Comparison of ENCODE assay signal across 24 cellular contexts in the genomic region with DNA sequence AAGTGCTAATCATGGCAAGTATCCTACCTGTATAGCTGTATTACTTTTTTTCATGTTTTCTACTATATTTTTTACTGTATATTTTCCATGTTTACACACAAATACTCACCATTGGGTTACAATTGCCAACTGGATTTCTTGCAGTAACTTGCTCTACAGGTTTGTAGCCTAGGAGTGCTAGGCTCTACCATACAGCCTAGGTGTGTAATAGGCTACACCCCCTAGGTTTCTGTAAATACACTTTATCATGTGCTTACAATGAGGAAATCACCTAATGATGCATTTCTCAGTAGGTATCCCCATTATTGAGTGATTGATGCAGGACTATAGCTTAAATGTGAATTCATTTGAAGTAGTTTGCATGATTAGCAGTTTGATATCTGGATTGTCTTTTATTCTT. TPM values are rescaled to one million over a fixed set of nuclear protein-coding genes. Genes with fewer than 3 reads are reported as not detected.
DNase-seq lines count a peak whose midpoint lies in the region.
"Had no signal": no experiment of that assay in that cellular context is flagged by ENCODE, and none has a peak within 500 bp of the region (broad histone marks: within the 10 kb centered on the region; RNA-seq: fewer than 3 reads in every experiment).

No MANE protein-coding gene starts in this region.

- H3K56ac ChIP-seq in mesendoderm (ENCODE audit: low read length) = no peak overlapping the region

- no peak overlapping the region for H3K9ac ChIP-seq in mesendoderm (ENCODE audit: low read length)
- H3K9ac ChIP-seq: BLaER1 treated with 17β-estradiol and CSF1 and Interleukin-3, amounts not matched to agents 10 nM and 100 nM had no signal

- no peak overlapping the region for H2AK5ac ChIP-seq in mesendoderm (ENCODE audit: low read length)

- H3K79me1 ChIP-seq in mesendoderm (ENCODE audit: low read length) = no peaks in the 10 kb centered on the region

- no peaks in the 10 kb centered on the region for H3K27me3 ChIP-seq in mesendoderm (ENCODE audit: insufficient read depth, low read length, poor library complexity)
- no peaks in the 10 kb centered on the region for H3K27me3 ChIP-seq in effector memory CD4-positive, alpha-beta T cell (replicated peaks; ENCODE audit: control insufficient read depth, insufficient read depth, low read length, poor library complexity, severe bottlenecking)
- H3K27me3 ChIP-seq: BE2C; BLaER1 treated with 17β-estradiol and CSF1 and Interleukin-3, amounts not matched to agents 10 nM and 100 nM had no signal

- no peak overlapping the region for H2BK15ac ChIP-seq in mesendoderm (replicated peaks; ENCODE audit: low read depth)

- no peak overlapping the region for H2BK5ac ChIP-seq in mesendoderm (ENCODE audit: low read length)

- no peak overlapping the region for H3K4me3 ChIP-seq in mesendoderm (ENCODE audit: low read length)
- no peak overlapping the region for H3K4me3 ChIP-seq in effector memory CD4-positive, alpha-beta T cell (ENCODE audit: insufficient read depth, low read depth, low read length, poor library complexity, severe bottlenecking)
- H3K4me3 ChIP-seq: A549; BLaER1 treated with 17β-estradiol and CSF1 and Interleukin-3, amounts not matched to agents 10 nM and 100 nM; HAP-1 had no signal

- H3K18ac ChIP-seq in mesendoderm (ENCODE audit: low read length) = no peak overlapping the region

- H3K27ac ChIP-seq in epithelial cell of prostate (no peak overlapping the region), mesendoderm (ENCODE audit: low read depth, low read length) (no peak overlapping the region)
- no peak overlapping the region for H3K27ac ChIP-seq in effector memory CD4-positive, alpha-beta T cell (ENCODE audit: insufficient read depth, low read length, poor library complexity, severe bottlenecking)
- H3K27ac ChIP-seq: A549; BLaER1 treated with 17β-estradiol and CSF1 and Interleukin-3, amounts not matched to agents 10 nM and 100 nM had no signal

- DNase-seq in NCI-H69 (lab: John Stamatoyannopoulos, UW) (peak; percentile 25), epithelial cell of prostate (ENCODE audit: low read depth, low spot score) (peak; percentile 31), mesendoderm (no peak), SIG-M5 (lab: John Stamatoyannopoulos, UW) (no peak), COLO829 (ENCODE audit: low spot score) (no peak), head of caudate nucleus (no peak)
- DNase-seq in effector memory CD4-positive, alpha-beta T cell = no peak
- DNase-seq: 8988T; ACHN; AML-193; BE2C; Calu3; CD4-positive, alpha-beta T cell; CD8-positive, alpha-beta memory T cell; COR-L47; DMS53; DMS79 treated with DMSO at 0.1 percent for 48 hours; GF-D8; GOT3; HFFc6 had no signal

- intact Hi-C loops in head of caudate nucleus (cut with DNase I) = no loop called here

- H3K36me3 ChIP-seq in mesendoderm (ENCODE audit: control insufficient read depth, insufficient read depth, low read length) = no peaks in the 10 kb centered on the region
- no peaks in the 10 kb centered on the region for H3K36me3 ChIP-seq in effector memory CD4-positive, alpha-beta T cell (ENCODE audit: control insufficient read depth, insufficient read depth, low read length)
- H3K36me3 ChIP-seq: BE2C; BLaER1 treated with 17β-estradiol and CSF1 and Interleukin-3, amounts not matched to agents 10 nM and 100 nM; HAP-1 had no signal

- H3K79me2 ChIP-seq in mesendoderm (ENCODE audit: control insufficient read depth, insufficient read depth, low read length) = no peaks in the 10 kb centered on the region

- H2BK120ac ChIP-seq in mesendoderm (ENCODE audit: low read depth, low read length) = no peak overlapping the region

- no peaks in the 10 kb centered on the region for H3K4me1 ChIP-seq in mesendoderm (ENCODE audit: control insufficient read depth, low read depth, low read length)
- no peaks in the 10 kb centered on the region for H3K4me1 ChIP-seq in effector memory CD4-positive, alpha-beta T cell (ENCODE audit: control insufficient read depth, insufficient read depth, low read length, poor library complexity, severe bottlenecking)
- H3K4me1 ChIP-seq: A549; BE2C; BLaER1 treated with 17β-estradiol and CSF1 and Interleukin-3, amounts not matched to agents 10 nM and 100 nM; HAP-1 had no signal

- no peak overlapping the region for H4K8ac ChIP-seq in mesendoderm (ENCODE audit: low read depth, low read length)

- peak overlapping the region; percentile 68 for H3K4ac ChIP-seq in mesendoderm (ENCODE audit: low read depth, low read length)

- H3K9me3 ChIP-seq in effector memory CD4-positive, alpha-beta T cell (ENCODE audit: control insufficient read depth, low read length) = no peaks in the 10 kb centered on the region
- H3K9me3 ChIP-seq: A549; BE2C; BLaER1 treated with 17β-estradiol and CSF1 and Interleukin-3, amounts not matched to agents 10 nM and 100 nM; HAP-1 had no signal

- no peak overlapping the region for H4K5ac ChIP-seq in mesendoderm (ENCODE audit: low read length)

- no peak overlapping the region for H3K23ac ChIP-seq in mesendoderm (ENCODE audit: low read length)

- H3K4me2 ChIP-seq in mesendoderm (ENCODE audit: low read length) = no peak overlapping the region
- H3K4me2 ChIP-seq: A549; BLaER1 treated with 17β-estradiol and CSF1 and Interleukin-3, amounts not matched to agents 10 nM and 100 nM had no signal

RNA-seq across cellular contexts. Expression of gene SRY, which starts 10.5 kb away (rescaled TPM):
- 1.4 TPM for polyA plus RNA-seq in mesendoderm (2013, experiment 1 of 2)
- 1.3 TPM for polyA plus RNA-seq in mesendoderm (2013, experiment 2 of 2)
- polyA plus RNA-seq: A549; CD14-positive monocyte; CD8-positive, alpha-beta memory T cell had no signal

RNA-seq across cellular contexts. Expression of gene RPS4Y1, which starts 43.4 kb away (rescaled TPM):
- polyA plus RNA-seq in mesendoderm (2013, experiment 1 of 2) = 190 TPM
- polyA plus RNA-seq in mesendoderm (2013, experiment 2 of 2) = 187 TPM
- polyA plus RNA-seq: CD14-positive monocyte; CD8-positive, alpha-beta memory T cell had no signal

Comparison
In these comparisons a context has a peak if more than half of its experiments do, and no peak if none do; other contexts are left out.
1. DNase-seq: peak in NCI-H69 (single experiment) and epithelial cell of prostate (single experiment); none in mesendoderm (single experiment), SIG-M5 (single experiment), COLO829 (single experiment), effector memory CD4-positive, alpha-beta T cell (0 of 3) and head of caudate nucleus (0 of 42).